8 cellular contexts compared by ENCODE assay signal in the genomic region with DNA sequence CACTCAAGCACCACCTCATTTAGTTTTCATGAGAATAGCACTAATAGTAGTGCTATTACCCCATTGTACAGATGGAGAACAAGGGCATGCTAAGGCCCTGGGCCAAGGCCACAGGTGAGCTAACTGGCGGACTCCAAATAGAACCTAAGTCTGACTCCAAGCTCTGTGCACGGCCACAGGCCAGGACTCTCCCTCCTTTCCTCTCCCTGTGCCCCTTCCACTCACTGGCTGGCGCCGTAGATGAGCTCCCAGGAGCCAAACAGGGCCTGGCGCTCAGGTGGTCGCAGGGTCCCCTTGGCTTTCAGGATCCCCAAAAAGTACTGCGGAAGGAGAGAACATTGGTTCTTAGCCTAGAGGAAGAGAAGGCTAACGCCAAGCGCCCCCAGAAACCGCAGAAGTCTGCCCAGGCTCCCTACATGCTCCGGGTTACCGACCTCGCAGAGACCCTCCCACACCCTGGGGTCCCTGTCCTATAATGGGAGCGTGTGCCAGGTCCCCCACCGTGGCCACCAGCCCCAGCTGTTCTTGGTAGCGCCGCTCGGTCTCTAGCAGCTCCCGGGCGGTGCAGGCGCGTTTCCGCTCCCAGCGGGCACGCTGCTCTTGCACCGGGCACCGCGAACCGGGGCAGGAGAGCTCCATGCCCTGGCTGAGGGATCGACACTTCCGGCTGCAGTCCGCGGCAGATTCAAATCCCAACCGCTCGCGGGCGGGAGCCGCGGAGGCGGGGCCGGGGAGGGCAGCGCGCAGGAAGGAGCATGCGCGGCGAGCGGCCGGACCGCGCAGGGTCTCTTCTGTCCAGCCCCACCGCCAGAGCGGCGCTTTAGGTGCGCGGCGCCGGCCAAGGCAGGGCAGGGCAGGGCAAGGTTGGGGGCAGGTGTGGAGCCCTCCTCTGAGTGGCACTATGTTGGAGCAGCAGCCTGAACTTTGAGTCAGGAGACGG. TPM values are rescaled to one million over a fixed set of nuclear protein-coding genes. Genes with fewer than 3 reads are reported as not detected.
A peak's percentile ranks its signal among the peaks of the same experiment; 100 is the strongest.
DNase-seq lines count a peak whose midpoint lies in the region; ATAC-seq and TF ChIP-seq lines count a peak whose summit lies in the region.

A gene with protein sequence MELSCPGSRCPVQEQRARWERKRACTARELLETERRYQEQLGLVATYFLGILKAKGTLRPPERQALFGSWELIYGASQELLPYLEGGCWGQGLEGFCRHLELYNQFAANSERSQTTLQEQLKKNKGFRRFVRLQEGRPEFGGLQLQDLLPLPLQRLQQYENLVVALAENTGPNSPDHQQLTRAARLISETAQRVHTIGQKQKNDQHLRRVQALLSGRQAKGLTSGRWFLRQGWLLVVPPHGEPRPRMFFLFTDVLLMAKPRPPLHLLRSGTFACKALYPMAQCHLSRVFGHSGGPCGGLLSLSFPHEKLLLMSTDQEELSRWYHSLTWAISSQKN (minus strand): TSS at position 665 of the 940 bp plus-strand sequence. CDS start 26 bp downstream, at position 639.

- H3K9ac ChIP-seq in GM23248 (peak within 1 kb of the TSS; percentile 64), neuronal stem cell (ENCODE audit: low read depth, low read length, poor library complexity) (peak within 1 kb of the TSS; percentile 92)

- H2BK5ac ChIP-seq in neuronal stem cell (ENCODE audit: low read length) = no peak within 1 kb of the TSS

- H3K4me3 ChIP-seq in GM23248 = peak within 1 kb of the TSS; percentile 80
- peak within 1 kb of the TSS; percentile 39 for H3K4me3 ChIP-seq in RWPE2 (ENCODE audit: severe bottlenecking)
- H3K4me3 ChIP-seq in gastroesophageal sphincter = peak within 1 kb of the TSS; percentile 16 to 60
- H3K4me3 ChIP-seq in neuronal stem cell (ENCODE audit: low read length in 2 of 2) = peak within 1 kb of the TSS; percentile 76 to 94
- peak within 1 kb of the TSS; percentile 36 to 57 (median 51) for H3K4me3 ChIP-seq in upper lobe of left lung

- 5% methylated on average over 42 to 58 of the region's 58 CpGs for whole genome bisulfite sequencing in GM23248 (ENCODE audit: low coverage in 1 of 2, low lambda C conversion rate in 2 of 2, missing lambda C conversion rate in 2 of 2), 2 experiments
- WGBS in gastroesophageal sphincter (ENCODE audit: low coverage in 1 of 2), 2 donors = no CpG with 5 or more reads among the region's 58 CpGs
- no CpG with 5 or more reads among the region's 58 CpGs for WGBS in neuronal stem cell (ENCODE audit: extremely low coverage in 2 of 2, insufficient read length in 2 of 2, insufficient replicate concordance in 1 of 2), 2 donors
- 0 to 12% methylated on average over 9 to 27 of the region's 58 CpGs for WGBS in upper lobe of left lung, 2 donors

- peak within 1 kb of the TSS; percentile 11 for H2BK15ac ChIP-seq in neuronal stem cell (ENCODE audit: low read length)

- H3K27ac ChIP-seq in GM23248 (no peak within 1 kb of the TSS), RWPE2 (ENCODE audit: poor library complexity, severe bottlenecking) (peak within 1 kb of the TSS; percentile 74), gastroesophageal sphincter (peak within 1 kb of the TSS; percentile 94 to 100 (median 100)), neuronal stem cell (replicated peaks; ENCODE audit: low read length) (no peak within 1 kb of the TSS), upper lobe of left lung (peak within 1 kb of the TSS; percentile 28 to 72 (median 69))

- no peak within 1 kb of the TSS for H2BK120ac ChIP-seq in neuronal stem cell (ENCODE audit: low read depth, low read length)

- peaks cover 30% of the 10 kb centered on the region for H3F3A ChIP-seq in GM23248 (ENCODE audit: insufficient read depth)

- no peaks in the 10 kb centered on the region for H3K9me2 ChIP-seq in GM23248 (ENCODE audit: insufficient read depth)

- no peak within 1 kb of the TSS for H3K4ac ChIP-seq in neuronal stem cell (ENCODE audit: low read length)

- peaks cover 8% of the 10 kb centered on the region for H3K79me1 ChIP-seq in neuronal stem cell (ENCODE audit: low read depth, low read length)

- H3K9me3 ChIP-seq in GM23248 (ENCODE audit: low read depth) (no peaks in the 10 kb centered on the region), RWPE2 (ENCODE audit: severe bottlenecking) (no peaks in the 10 kb centered on the region), gastroesophageal sphincter (no peaks in the 10 kb centered on the region), neuronal stem cell (replicated peaks in 1 of 2; ENCODE audit: control insufficient read depth in 2 of 2, insufficient read depth in 1 of 2, low read depth in 1 of 2, low read length in 2 of 2) (peaks cover 0 to 3% of the 10 kb centered on the region in 2 donors), upper lobe of left lung (no peaks in the 10 kb centered on the region)

- H3K27me3 ChIP-seq in GM23248 (replicated peaks; ENCODE audit: insufficient read depth) = no peaks in the 10 kb centered on the region
- no peaks in the 10 kb centered on the region for H3K27me3 ChIP-seq in RWPE2 (ENCODE audit: insufficient read depth, poor library complexity, severe bottlenecking)
- H3K27me3 ChIP-seq in gastroesophageal sphincter = no peaks in the 10 kb centered on the region
- H3K27me3 ChIP-seq in neuronal stem cell (ENCODE audit: control insufficient read depth in 3 of 3, insufficient read depth in 3 of 3, low read depth in 1 of 3, low read length in 3 of 3) = peaks cover 0 to 4% (median 0%) of the 10 kb centered on the region in 3 experiments
- H3K27me3 ChIP-seq in upper lobe of left lung = no peaks in the 10 kb centered on the region

- TF ChIP-seq EP300 in gastroesophageal sphincter (IDR thresholded peaks at IDR 0.05) (no peak), upper lobe of left lung (IDR thresholded peaks at IDR 0.05) (no peak)

- H2BK12ac ChIP-seq in neuronal stem cell (ENCODE audit: low read length) = no peak within 1 kb of the TSS

- in situ Hi-C loops in GM23248 (cut with MboI) = no loop called here

- H3K14ac ChIP-seq in neuronal stem cell (ENCODE audit: low read length) = no peak within 1 kb of the TSS

- H3K4me2 ChIP-seq in GM23248 (ENCODE audit: unreplicated experiment) (peak within 1 kb of the TSS; percentile 98), neuronal stem cell (ENCODE audit: insufficient read depth, low read length, poor library complexity, severe bottlenecking) (peak within 1 kb of the TSS; percentile 75)

- peak within 1 kb of the TSS; percentile 94 for H2AK5ac ChIP-seq in neuronal stem cell (ENCODE audit: low read depth, low read length)

- ATAC-seq in RWPE2 (ENCODE audit: low read depth) (peak; percentile 78), gastroesophageal sphincter (peak; percentile 78), upper lobe of left lung (ENCODE audit: low FRiP score in 2 of 2) (peak; percentile 88 to 96)

- H3K79me2 ChIP-seq in GM23248 (ENCODE audit: insufficient read depth) = peaks cover 9% of the 10 kb centered on the region; the same call in 1 of the 2 replicates

- DNase-seq in ELR (ENCODE audit: low read depth) (peak; percentile 88), GM23248 (peak; percentile 91), RWPE2 (ENCODE audit: low spot score) (no peak), activated gamma-delta T cell treated with Interleukin-2 at 50 U/mL for 16 hours (peak; percentile 57), neuronal stem cell (ENCODE audit: low spot score) (peak; percentile 75), upper lobe of left lung (peak; percentile 88 to 96)

- peak within 1 kb of the TSS; percentile 98 for H3K18ac ChIP-seq in neuronal stem cell (ENCODE audit: low read length)

- H3K36me3 ChIP-seq in GM23248 (ENCODE audit: low read depth) (peaks cover 5% of the 10 kb centered on the region; the same call in 1 of the 2 replicates), RWPE2 (ENCODE audit: low read depth) (peaks cover 28% of the 10 kb centered on the region), gastroesophageal sphincter (peaks cover 0 to 11% of the 10 kb centered on the region in 2 donors), neuronal stem cell (replicated peaks in 1 of 2; ENCODE audit: control insufficient read depth in 2 of 2, insufficient read depth in 2 of 2, low read length in 2 of 2) (peaks cover 27 to 39% of the 10 kb centered on the region in 2 donors), upper lobe of left lung (peaks cover 0 to 26% (median 12%) of the 10 kb centered on the region in 4 donors)

- no peaks in the 10 kb centered on the region for H4K20me1 ChIP-seq in GM23248 (ENCODE audit: insufficient read depth)

- peak within 1 kb of the TSS; percentile 86 for H3K23ac ChIP-seq in neuronal stem cell (ENCODE audit: low read depth, low read length, poor library complexity)

- peak within 1 kb of the TSS; percentile 85 for H2AFZ ChIP-seq in GM23248
- peak within 1 kb of the TSS; percentile 94 for H2AFZ ChIP-seq in neuronal stem cell (ENCODE audit: low read length)

- TF ChIP-seq POLR2A in gastroesophageal sphincter (IDR thresholded peaks at IDR 0.05) = peak in 1 of 2 donors; percentile 27
- peak in 1 of 4 donors; percentile 60 for TF ChIP-seq POLR2A in upper lobe of left lung (IDR thresholded peaks at IDR 0.05)

- H4K91ac ChIP-seq in neuronal stem cell (ENCODE audit: low read depth, low read length, poor library complexity) = no peak within 1 kb of the TSS

- H3K4me1 ChIP-seq in GM23248 (ENCODE audit: insufficient read depth) = 0 out of 2 replicates have a peak, but pooled peaks cover 4% of the 10 kb centered on the region
- peaks cover 24% of the 10 kb centered on the region for H3K4me1 ChIP-seq in RWPE2 (ENCODE audit: insufficient read depth, poor library complexity, severe bottlenecking)
- H3K4me1 ChIP-seq in gastroesophageal sphincter = peaks cover 0 to 66% (median 17%) of the 10 kb centered on the region in 3 donors
- H3K4me1 ChIP-seq in neuronal stem cell (ENCODE audit: control insufficient read depth in 2 of 2, insufficient read depth in 1 of 2, low read depth in 1 of 2, low read length in 2 of 2) = peaks cover 5 to 13% of the 10 kb centered on the region in 2 donors
- H3K4me1 ChIP-seq in upper lobe of left lung = peaks cover 15 to 44% (median 24%) of the 10 kb centered on the region in 4 donors

- H4K8ac ChIP-seq in neuronal stem cell (ENCODE audit: low read depth, low read length) = no peak within 1 kb of the TSS

- peak; percentile 54 for TF ChIP-seq CTCF in LNCAP (IDR thresholded peaks at IDR 0.05)
- peak; percentile 63 for TF ChIP-seq CTCF in RWPE2 (IDR thresholded peaks at IDR 0.05; ENCODE audit: poor library complexity, severe bottlenecking)
- peak in 3 of 4 experiments; percentile 16 to 37 (median 27) for TF ChIP-seq CTCF in gastroesophageal sphincter (IDR thresholded peaks at IDR 0.05)
- TF ChIP-seq CTCF in upper lobe of left lung (IDR thresholded peaks at IDR 0.05) = peak in 1 of 6 experiments; percentile 39

RNA-seq across cellular contexts. Expression of the gene that starts here (rescaled TPM):
- 0.13 and 2.1 TPM in 2 replicates for total RNA-seq in GM23248 (2014; rRNA removed; shearing (Covaris generic))
- polyA plus RNA-seq in GM23248 (2016; fragmentation: Nextera tagmentation; extraction: Ambion mirVana) = 1.6 and 1.8 TPM in 2 replicates
- total RNA-seq in gastroesophageal sphincter (1 to 10 TPM in 2 of 4 donors, under 1 TPM in 2; 0.52 to 2.2 (median 0.81) TPM), upper lobe of left lung (1 to 10 TPM in 2 of 6 donors, under 1 TPM in 3, not detected in 1; 0.30 to 1.1 (median 0.37) TPM)
- polyA plus RNA-seq in neuronal stem cell (2013, experiment 1 of 2) = 22.9 TPM
- polyA plus RNA-seq in neuronal stem cell (2013, experiment 2 of 2) = 23.5 TPM

Comparison
In these comparisons a context has a peak if more than half of its experiments do, and no peak if none do; other contexts are left out.
1. H3K27ac ChIP-seq: peak in RWPE2 (single experiment), gastroesophageal sphincter (4 of 4) and upper lobe of left lung (4 of 4); none in GM23248 (single experiment) and neuronal stem cell (single experiment).
2. Peak in every context shown above with its lines, with median percentiles within 50 percentile points of each other: H3K4me3 ChIP-seq and ATAC-seq.